Comparison of ENCODE assay signal across 8 cellular contexts in the genomic region with DNA sequence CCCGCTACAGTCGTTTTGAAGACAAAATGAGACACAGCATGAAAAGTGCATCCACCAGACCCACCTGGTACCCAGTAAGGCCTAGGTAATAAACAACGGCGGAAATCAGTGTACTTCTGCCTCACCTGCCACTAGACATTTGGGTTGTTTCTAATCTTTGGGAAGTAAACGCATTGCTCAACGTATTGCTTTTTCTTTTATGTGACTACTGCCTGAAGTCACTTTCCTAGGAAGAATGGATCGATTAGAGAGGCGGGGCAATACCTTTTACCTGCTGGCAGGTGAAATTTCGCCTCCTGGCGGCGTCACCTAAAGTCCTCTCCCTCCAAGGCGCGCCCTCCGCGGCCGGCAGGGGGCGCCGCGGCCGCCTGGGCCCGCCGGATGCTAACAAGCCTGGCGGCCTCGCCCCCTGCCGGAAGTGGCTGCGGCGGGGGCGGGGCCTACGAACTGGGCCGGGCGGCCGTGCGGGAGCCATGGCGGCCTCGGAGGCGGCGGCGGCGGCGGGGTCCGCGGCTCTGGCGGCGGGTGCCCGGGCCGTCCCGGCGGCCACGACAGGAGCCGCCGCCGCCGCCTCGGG.
DNase-seq lines count a peak whose midpoint lies in the region; ATAC-seq and TF ChIP-seq lines count a peak whose summit lies in the region.

A gene with protein sequence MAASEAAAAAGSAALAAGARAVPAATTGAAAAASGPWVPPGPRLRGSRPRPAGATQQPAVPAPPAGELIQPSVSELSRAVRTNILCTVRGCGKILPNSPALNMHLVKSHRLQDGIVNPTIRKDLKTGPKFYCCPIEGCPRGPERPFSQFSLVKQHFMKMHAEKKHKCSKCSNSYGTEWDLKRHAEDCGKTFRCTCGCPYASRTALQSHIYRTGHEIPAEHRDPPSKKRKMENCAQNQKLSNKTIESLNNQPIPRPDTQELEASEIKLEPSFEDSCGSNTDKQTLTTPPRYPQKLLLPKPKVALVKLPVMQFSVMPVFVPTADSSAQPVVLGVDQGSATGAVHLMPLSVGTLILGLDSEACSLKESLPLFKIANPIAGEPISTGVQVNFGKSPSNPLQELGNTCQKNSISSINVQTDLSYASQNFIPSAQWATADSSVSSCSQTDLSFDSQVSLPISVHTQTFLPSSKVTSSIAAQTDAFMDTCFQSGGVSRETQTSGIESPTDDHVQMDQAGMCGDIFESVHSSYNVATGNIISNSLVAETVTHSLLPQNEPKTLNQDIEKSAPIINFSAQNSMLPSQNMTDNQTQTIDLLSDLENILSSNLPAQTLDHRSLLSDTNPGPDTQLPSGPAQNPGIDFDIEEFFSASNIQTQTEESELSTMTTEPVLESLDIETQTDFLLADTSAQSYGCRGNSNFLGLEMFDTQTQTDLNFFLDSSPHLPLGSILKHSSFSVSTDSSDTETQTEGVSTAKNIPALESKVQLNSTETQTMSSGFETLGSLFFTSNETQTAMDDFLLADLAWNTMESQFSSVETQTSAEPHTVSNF (plus strand): TSS at position 445 of the 577 bp plus-strand sequence. CDS start 29 bp downstream, at position 474.

- DNase-seq in AG08395 (ENCODE audit: low spot score) (peak; percentile 97), NCI-H345 treated with DMSO at 0.1 percent for 48 hours (lab: John Stamatoyannopoulos, UW; ENCODE audit: unreplicated experiment) (peak; percentile 83), choroid plexus epithelial cell (ENCODE audit: low read depth) (peak; percentile 84), kidney glomerular epithelial cell (lab: John Stamatoyannopoulos, UW) (peak; percentile 80)
- peak; percentile 78 to 86 for DNase-seq in activated CD4-positive, alpha-beta T cell treated with anti-CD3 and anti-CD28 coated beads for 24 hours (ENCODE audit: low read depth in 2 of 2)
- DNase-seq in stimulated activated CD4-positive, alpha-beta T cell treated with anti-CD3 and anti-CD28 coated beads, Interleukin-15, amount 100 ng/mL, for 48 hours (ENCODE audit: low read depth in 2 of 2): peak; percentile 65 to 83

- TF ChIP-seq CTCF in choroid plexus epithelial cell (conservative IDR thresholded peaks at IDR 0.05; ENCODE audit: low read depth, low read length): peak; percentile 74

- H3K4me3 ChIP-seq in choroid plexus epithelial cell (ENCODE audit: low read depth, low read length): peak within 1 kb of the TSS; percentile 81

- ATAC-seq in GM18909 (IDR thresholded peaks at IDR 0.05; ENCODE audit: poor library complexity, unreplicated experiment): peak; percentile 94
- ATAC-seq in HG03175 (IDR thresholded peaks at IDR 0.05; ENCODE audit: unreplicated experiment): peak; percentile 95

Comparison
In these comparisons a context has a peak if more than half of its experiments do, and no peak if none do; other contexts are left out.
1. Peak in every context shown above with its lines: DNase-seq, ATAC-seq and H3K4me3 ChIP-seq.